In genomic region chr2:10501980-10502802, GRCh38 we compare ENCODE assay signal across 31 cellular contexts. TPM values are rescaled to one million over a fixed set of nuclear protein-coding genes. Genes with fewer than 3 reads are reported as not detected.
DNase-seq lines count a peak whose midpoint lies in the region; ATAC-seq, FAIRE-seq and TF ChIP-seq lines count a peak whose summit lies in the region.
"Had no signal": no experiment of that assay in that cellular context is flagged by ENCODE, and none has a peak within 500 bp of the region (broad histone marks: within the 10 kb centered on the region; RNA-seq: fewer than 3 reads in every experiment).

No MANE protein-coding gene starts in this region.

- H3K27me3 ChIP-seq in right atrium auricular region (no peaks in the 10 kb centered on the region), right cardiac atrium (ENCODE audit: control insufficient read depth, insufficient read depth) (no peaks in the 10 kb centered on the region), H1 (replicated peaks in 1 of 4; ENCODE audit: control insufficient read depth in 3 of 4, extremely low read depth in 1 of 4, insufficient read depth in 3 of 4, low read length in 3 of 4) (no peaks in the 10 kb centered on the region)
- H3K27me3 ChIP-seq: adrenal gland, MG63, thyroid gland had no signal

- ATAC-seq in right cardiac atrium = no peak
- no peak for ATAC-seq in GM21367 (IDR thresholded peaks at IDR 0.05; ENCODE audit: unreplicated experiment)
- ATAC-seq: activated CD4-positive, alpha-beta T cell treated with anti-CD3 and anti-CD28 coated beads for 36 hours; esophagus mucosa; foreskin keratinocyte; left ventricle myocardium superior; mucosa of descending colon; psoas muscle; SK-N-SH treated with all-trans-retinoic acid at 6 μM for 48 hours; stimulated activated naive B cell treated with anti-CD40 and anti-IgM and Interleukin-4, amounts not matched to agents 10 μg/mL and 1 μg/mL and 100 μg/mL, for 72 hours had no signal

- POLR2A ChIA-PET in H1 (lab: Charles Lee; ENCODE audit: partially characterized antibody) = no interaction called here

- H3K36me3 ChIP-seq in right atrium auricular region (no peaks in the 10 kb centered on the region), H1 (ENCODE audit: control insufficient read depth in 2 of 4, insufficient read depth in 4 of 4, low read length in 3 of 4) (no peaks in the 10 kb centered on the region)
- H3K36me3 ChIP-seq: adrenal gland, MG63, thyroid gland had no signal

- TF ChIP-seq EP300 in H1 (IDR thresholded peaks at IDR 0.05; ENCODE audit: borderline replicate concordance in 1 of 2, low read depth in 2 of 2, low read length in 2 of 2) = no peak

- H2BK20ac ChIP-seq in H1 (ENCODE audit: low read length) = no peak overlapping the region

- no peak overlapping the region for H4K91ac ChIP-seq in H1 (replicated peaks; ENCODE audit: insufficient read length, low read length)

- H3K36me3 Mint-ChIP-seq in nephron progenitor cell (ENCODE audit: low read depth) = no peaks in the 10 kb centered on the region
- H3K36me3 Mint-ChIP-seq: brain; stimulated activated naive B cell treated with anti-CD40 and anti-IgM and Interleukin-4, amounts not matched to agents 10 μg/mL and 1 μg/mL and 100 μg/mL, for 72 hours had no signal

- H3K4me3 ChIP-seq in right atrium auricular region = no peak overlapping the region
- no peak overlapping the region for H3K4me3 ChIP-seq in right cardiac atrium (ENCODE audit: low read length)
- no peak overlapping the region for H3K4me3 ChIP-seq in H1 (ENCODE audit: extremely low read depth in 1 of 4, insufficient read depth in 2 of 4, low read depth in 3 of 4, low read length in 4 of 4)
- H3K4me3 ChIP-seq: adrenal gland, MG63, mucosa of descending colon, psoas muscle, skin epidermis, thyroid gland had no signal

- peaks cover 40% of the 10 kb centered on the region for H3K4me1 Mint-ChIP-seq in nephron progenitor cell
- H3K4me1 Mint-ChIP-seq: stimulated activated naive B cell treated with anti-CD40 and anti-IgM and Interleukin-4, amounts not matched to agents 10 μg/mL and 1 μg/mL and 100 μg/mL, for 72 hours had no signal

- no peak overlapping the region for H3K4me2 ChIP-seq in H1 (ENCODE audit: insufficient read depth in 1 of 2, low read depth in 2 of 2, low read length in 2 of 2)

- H3K56ac ChIP-seq in H1 (replicated peaks; ENCODE audit: insufficient read length, low read depth, low read length) = no peak overlapping the region

- H3K27ac ChIP-seq in right atrium auricular region (no peak overlapping the region), right cardiac atrium (ENCODE audit: low read length) (no peak overlapping the region), H1 (ENCODE audit: low read depth, low read length) (no peak overlapping the region)
- H3K27ac ChIP-seq: adrenal gland, psoas muscle, skin epidermis, thyroid gland had no signal

- peak overlapping the region; percentile 22 for H3K4me3 Mint-ChIP-seq in nephron progenitor cell
- H3K4me3 Mint-ChIP-seq: activated CD4-positive, alpha-beta T cell treated with anti-CD3 and anti-CD28 coated beads for 36 hours; brain; nephron; stimulated activated naive B cell treated with anti-CD40 and anti-IgM and Interleukin-4, amounts not matched to agents 10 μg/mL and 1 μg/mL and 100 μg/mL, for 72 hours had no signal

- no peak overlapping the region for H2BK12ac ChIP-seq in H1 (ENCODE audit: low read depth, low read length)

- H3K4me1 ChIP-seq in right atrium auricular region = no peaks in the 10 kb centered on the region
- H3K4me1 ChIP-seq in right cardiac atrium (ENCODE audit: control insufficient read depth, insufficient read depth, low read length) = no peaks in the 10 kb centered on the region
- no peaks in the 10 kb centered on the region for H3K4me1 ChIP-seq in H1 (replicated peaks in 1 of 4; ENCODE audit: control insufficient read depth in 3 of 4, insufficient read depth in 4 of 4, low read length in 3 of 4)
- H3K4me1 ChIP-seq: adrenal gland had no signal

- no peak for FAIRE-seq in H1 (lab: Jason Lieb, UNC)
- FAIRE-seq: GM12891 had no signal

- 90% methylated on average over 20 of the region's 20 CpGs for WGBS in right cardiac atrium
- WGBS in H1 (ENCODE audit: extremely low coverage in 1 of 2, insufficient coverage in 1 of 2, insufficient read length in 1 of 2, insufficient replicate concordance in 2 of 2, low coverage in 1 of 2, low lambda C conversion rate in 2 of 2, missing lambda C conversion rate in 1 of 2), 2 experiments = 84% methylated on average over 19 of the region's 20 CpGs; no CpG with 5 or more reads in 1 of the 2 experiments

- H2AK5ac ChIP-seq in H1 (ENCODE audit: low read depth, low read length) = no peak overlapping the region

- H3K9me3 Mint-ChIP-seq in nephron progenitor cell = no peaks in the 10 kb centered on the region
- H3K9me3 Mint-ChIP-seq: nephron; stimulated activated naive B cell treated with anti-CD40 and anti-IgM and Interleukin-4, amounts not matched to agents 10 μg/mL and 1 μg/mL and 100 μg/mL, for 72 hours had no signal

- intact Hi-C loops in right cardiac atrium (cut with DNase I) = no loop called here

- DNase-seq in right atrium auricular region (ENCODE audit: low spot score) = peak; percentile 30
- DNase-seq in right cardiac atrium = no peak
- DNase-seq in H1 (ENCODE audit: low read depth in 1 of 2, low spot score in 2 of 2) = peak in 1 of 2 experiments; percentile 41
- DNase-seq in nephron progenitor cell = no peak
- DNase-seq in ureter (ENCODE audit: low spot score) = peak; percentile 36
- no peak for DNase-seq in HT-29 (ENCODE audit: low spot score)
- no peak for DNase-seq in NCI-H526 treated with DMSO at 0.1 percent for 48 hours (lab: John Stamatoyannopoulos, UW)
- DNase-seq: activated CD4-positive, alpha-beta T cell treated with anti-CD3 and anti-CD28 coated beads for 36 hours; activated gamma-delta T cell; C1 segment of cervical spinal cord; Calu3; effector memory CD4-positive, alpha-beta T cell; foreskin keratinocyte; HCEC 1CT; left ventricle myocardium superior; MG63; mucosa of descending colon; NCI-H2029 treated with DMSO at 0.1 percent for 48 hours; NCI-H345; NCI-H82; psoas muscle; stimulated activated naive B cell treated with anti-CD40 and anti-IgM and Interleukin-4, amounts not matched to agents 10 μg/mL and 1 μg/mL and 100 μg/mL, for 72 hours; thyroid gland had no signal

- H3K18ac ChIP-seq in H1 (ENCODE audit: extremely low read depth, low read length) = no peak overlapping the region

- H3K27me3 Mint-ChIP-seq in nephron progenitor cell (ENCODE audit: low read depth, poor library complexity) = peaks cover 9% of the 10 kb centered on the region
- H3K27me3 Mint-ChIP-seq: activated CD4-positive, alpha-beta T cell treated with anti-CD3 and anti-CD28 coated beads for 36 hours had no signal

- peak overlapping the region; percentile 57; the same call in 1 of the 2 replicates for H4K8ac ChIP-seq in H1 (ENCODE audit: extremely low read depth, insufficient read depth, low read length)

- TF ChIP-seq RAD21 in H1 (IDR thresholded peaks at IDR 0.05 in 1 of 2, conservative IDR thresholded peaks at IDR 0.05 in 1 of 2; ENCODE audit: low read depth in 2 of 2, low read length in 2 of 2) = no peak

- no peaks in the 10 kb centered on the region; the same call in 1 of the 2 replicates for H3K79me1 ChIP-seq in H1 (ENCODE audit: low read depth, low read length)

- no peaks in the 10 kb centered on the region for H4K20me1 ChIP-seq in H1 (replicated peaks in 1 of 2; ENCODE audit: control insufficient read depth in 1 of 2, insufficient read depth in 2 of 2, low read length in 2 of 2)

- no peaks in the 10 kb centered on the region for H3K79me2 ChIP-seq in H1 (ENCODE audit: control insufficient read depth in 1 of 2, insufficient read depth in 2 of 2, low read length in 2 of 2)

- no peak overlapping the region for H4K5ac ChIP-seq in H1 (ENCODE audit: insufficient read length, low read depth, low read length)

- no peak for TF ChIP-seq POLR2A in H1 (IDR thresholded peaks at IDR 0.05; ENCODE audit: control extremely low read depth in 1 of 2, low read depth in 2 of 2, low read length in 2 of 2)

- H3K23ac ChIP-seq in H1 (ENCODE audit: insufficient read length) = no peak overlapping the region

- no peak overlapping the region for H3K4ac ChIP-seq in H1 (replicated peaks; ENCODE audit: insufficient read length, low read depth, low read length)

- H2BK120ac ChIP-seq in H1 (replicated peaks; ENCODE audit: low read depth, low read length) = no peak overlapping the region

- H3K9ac ChIP-seq in H1 (replicated peaks in 1 of 4; ENCODE audit: extremely low read depth in 1 of 4, low read depth in 3 of 4, low read length in 3 of 4) = no peak overlapping the region

- H2AFZ ChIP-seq in H1 (ENCODE audit: low read length) = no peak overlapping the region

- H2BK5ac ChIP-seq in H1 (ENCODE audit: low read depth, low read length) = no peak overlapping the region

- no peaks in the 10 kb centered on the region for H3K9me3 ChIP-seq in right atrium auricular region
- no peaks in the 10 kb centered on the region for H3K9me3 ChIP-seq in right cardiac atrium (ENCODE audit: control insufficient read depth, low read length)
- H3K9me3 ChIP-seq in H1 (ENCODE audit: insufficient read depth in 2 of 2, low read depth in 1 of 2, low read length in 1 of 2) = no peaks in the 10 kb centered on the region
- H3K9me3 ChIP-seq: adrenal gland, MG63, mucosa of descending colon, psoas muscle, thyroid gland had no signal

- CTCF ChIA-PET in H1 (lab: Charles Lee; ENCODE audit: partially characterized antibody) = interaction anchor here (1.0 to 3.0 kb wide), 2 partner anchors 18 to 67 kb away, joined by 3 to 10 read pairs; no protein-coding TSS in a partner anchor

- no peak overlapping the region for H2BK15ac ChIP-seq in H1 (ENCODE audit: low read length)

- H3K23me2 ChIP-seq in H1 (ENCODE audit: low read depth, low read length) = no peaks in the 10 kb centered on the region

- no peak for TF ChIP-seq CTCF in right atrium auricular region (IDR thresholded peaks at IDR 0.05)
- TF ChIP-seq CTCF in H1 (IDR thresholded peaks at IDR 0.05; ENCODE audit: control extremely low read depth in 1 of 3, insufficient read depth in 1 of 3, low read depth in 1 of 3, low read length in 3 of 3) = no peak
- no peak for TF ChIP-seq CTCF in nephron progenitor cell (IDR thresholded peaks at IDR 0.05)

- H3K14ac ChIP-seq in H1 (ENCODE audit: insufficient read length) = no peak overlapping the region

- H3K27ac Mint-ChIP-seq in nephron progenitor cell = peak overlapping the region; percentile 96
- H3K27ac Mint-ChIP-seq: activated CD4-positive, alpha-beta T cell treated with anti-CD3 and anti-CD28 coated beads for 36 hours; stimulated activated naive B cell treated with anti-CD40 and anti-IgM and Interleukin-4, amounts not matched to agents 10 μg/mL and 1 μg/mL and 100 μg/mL, for 72 hours had no signal

RNA-seq across cellular contexts. Expression of gene ODC1, which starts 54.1 kb away (rescaled TPM):
- total RNA-seq in right atrium auricular region (10 to 100 TPM; 41.3 to 73.9 TPM), right cardiac atrium (10 to 100 TPM; 35.2 to 47.9 (median 39.8) TPM), ureter (85.3 TPM)
- polyA plus RNA-seq in right cardiac atrium (17.3 TPM), H1 (2011; rRNA removed) (39.9 and 57.2 TPM in 2 replicates)
- total RNA-seq in H1 (2021; fragmentation: NEBNext Ultra II Directional; extraction: Animal tissue kit (Norgen Biotek cat#: 25700)) = 73.6 and 76.7 TPM in 2 replicates
- 52.1 TPM for polyA plus RNA-seq in H1 (2011; cell fraction: cytosol; rRNA removed)
- 28.3 TPM for polyA plus RNA-seq in H1 (2011; cell fraction: nucleus; rRNA removed)
- polyA plus RNA-seq in H1 (2012, experiment 1 of 2) = 51.1 to 69.3 TPM (median 56.4 TPM) in 4 replicates
- 47.0 TPM for polyA plus RNA-seq in H1 (2012, experiment 2 of 2)
- 36.2 TPM for polyA plus RNA-seq in H1 (2013, experiment 1 of 2)
- 38.4 TPM for polyA plus RNA-seq in H1 (2013, experiment 2 of 2)
- polyA minus RNA-seq in H1 (2011; rRNA and poly(A)+ RNA removed) = 62.9 and 69.6 TPM in 2 replicates
- polyA minus RNA-seq in H1 (2011; cell fraction: cytosol; rRNA and poly(A)+ RNA removed) = 26.7 TPM
- 24.6 TPM for polyA minus RNA-seq in H1 (2011; cell fraction: nucleus; rRNA and poly(A)+ RNA removed)
- total RNA-seq in HT-29 (2014; rRNA removed; shearing (Covaris generic)) = 323 and 427 TPM in 2 replicates

Comparison
In these comparisons a context has a peak if more than half of its experiments do, and no peak if none do; other contexts are left out.
1. DNase-seq: peak in right atrium auricular region (single experiment) and ureter (single experiment); none in right cardiac atrium (0 of 3), nephron progenitor cell (single experiment), HT-29 (single experiment) and NCI-H526 treated with DMSO at 0.1 percent for 48 hours (single experiment).